Comparison of ENCODE assay signal across 8 cellular contexts in the genomic region with DNA sequence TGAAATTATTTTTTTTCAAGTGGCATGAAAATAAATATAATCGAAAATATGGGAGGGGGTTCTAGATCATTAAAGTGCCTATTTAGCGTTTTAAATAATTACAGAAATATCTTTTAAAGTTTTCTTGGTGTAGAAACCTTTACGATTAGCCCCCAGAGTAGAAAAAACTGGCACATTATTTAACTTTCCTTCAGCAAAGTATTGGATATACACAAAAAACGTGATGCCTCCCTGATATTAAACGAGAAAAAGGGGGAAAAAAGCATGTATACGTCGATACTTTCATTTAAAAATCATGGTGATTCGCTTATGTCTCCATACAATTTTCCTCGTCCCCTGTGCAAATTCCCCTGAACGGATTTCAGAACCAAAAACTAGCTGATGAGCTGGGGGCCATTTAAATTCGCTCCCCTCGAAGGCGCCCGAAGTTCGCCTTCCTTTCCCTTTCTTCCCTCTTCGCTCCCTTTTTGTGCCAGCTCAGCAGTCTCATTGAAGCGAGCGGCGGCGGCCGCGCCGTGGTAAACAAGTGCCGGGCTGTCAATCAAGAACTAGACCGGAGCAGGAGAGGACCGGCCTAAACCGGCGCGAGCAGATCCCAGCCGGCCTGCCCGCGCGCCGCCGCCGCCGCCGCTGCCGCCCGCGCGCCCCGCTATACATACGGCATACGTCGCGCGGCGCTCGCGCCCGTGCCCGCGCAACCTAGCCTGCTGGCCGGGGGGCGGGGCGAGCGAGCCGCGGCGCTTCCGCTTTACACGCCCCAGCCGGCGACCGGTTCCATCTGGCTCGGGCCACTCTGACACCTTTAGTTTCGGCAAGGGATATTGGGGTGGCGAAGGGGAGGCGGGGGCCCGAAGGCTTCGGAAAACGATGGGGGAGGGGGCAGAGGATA. TPM values are rescaled to one million over a fixed set of nuclear protein-coding genes. Genes with fewer than 3 reads are reported as not detected.
DNase-seq lines count a peak whose midpoint lies in the region; ATAC-seq and TF ChIP-seq lines count a peak whose summit lies in the region.

No MANE protein-coding gene starts in this region.

- peak overlapping the region; percentile 81 for H3K4me3 ChIP-seq in AG10803 (ENCODE audit: low read length)

- TF ChIP-seq CTCF in AG10803 (conservative IDR thresholded peaks at IDR 0.05; ENCODE audit: low read length) (no peak), chondrocyte (IDR thresholded peaks at IDR 0.05) (no peak)

- peak; percentile 70 for TF ChIP-seq POLR2A in GM19099 (IDR thresholded peaks at IDR 0.05; ENCODE audit: extremely low read depth, insufficient read length, low read depth)

- DNase-seq in AG10803 (ENCODE audit: low read depth), result peak; percentile 91
- peak; percentile 98 for DNase-seq in NCI-H460 (ENCODE audit: extremely low read depth, low read depth)
- DNase-seq in activated CD4-positive, alpha-beta T cell treated with anti-CD3 and anti-CD28 coated beads for 24 hours (ENCODE audit: low read depth in 2 of 2), result peak; percentile 89 to 91
- DNase-seq in chondrocyte (ENCODE audit: low spot score), result peak; percentile 96
- peak; percentile 94 for DNase-seq in kidney glomerular epithelial cell (lab: John Stamatoyannopoulos, UW)
- peak; percentile 85 to 90 for DNase-seq in stimulated activated CD4-positive, alpha-beta T cell treated with anti-CD3 and anti-CD28 coated beads, Interleukin-15, amount 100 ng/mL, for 48 hours (ENCODE audit: low read depth in 2 of 2)

- peaks cover 10% of the 10 kb centered on the region for H3K36me3 Mint-ChIP-seq in chondrocyte (ENCODE audit: low read depth)

- no peaks in the 10 kb centered on the region for H3K27me3 Mint-ChIP-seq in chondrocyte (ENCODE audit: low read depth)

- peak overlapping the region; percentile 99 for H3K4me3 Mint-ChIP-seq in chondrocyte (ENCODE audit: unreplicated experiment)

- ATAC-seq in HG03378 (IDR thresholded peaks at IDR 0.05; ENCODE audit: unreplicated experiment), result peak; percentile 38

- H3K4me1 Mint-ChIP-seq in chondrocyte (ENCODE audit: low read depth), result peaks cover 29% of the 10 kb centered on the region

- no peaks in the 10 kb centered on the region for H3K9me3 Mint-ChIP-seq in chondrocyte (ENCODE audit: low read depth)

- H3K27ac Mint-ChIP-seq in chondrocyte (ENCODE audit: unreplicated experiment), result peak overlapping the region; percentile 100

RNA-seq across cellular contexts. Expression of a gene that starts 3.3 kb away (rescaled TPM):
- total RNA-seq in NCI-H460 (2014; rRNA removed; shearing (Covaris generic)), result 31.4 and 38.4 TPM in 2 replicates
- 25.8 and 44.2 TPM in 2 replicates for polyA plus RNA-seq in NCI-H460 (2014; cell fraction: nucleus; rRNA removed)
- total RNA-seq in chondrocyte, result 23.4 to 29.1 TPM (median 27.6 TPM) in 3 replicates

Comparison
In these comparisons a context has a peak if more than half of its experiments do, and no peak if none do; other contexts are left out.
1. Peak in every context shown above with its lines: DNase-seq, ATAC-seq and H3K4me3 ChIP-seq.